In genomic region chr1:98797506-98797905, GRCh38 we compare ENCODE assay signal across 23 cellular contexts.
DNase-seq lines count a peak whose midpoint lies in the region; ATAC-seq, FAIRE-seq and TF ChIP-seq lines count a peak whose summit lies in the region.
"Had no signal": no experiment of that assay in that cellular context is flagged by ENCODE, and none has a peak within 500 bp of the region (broad histone marks: within the 10 kb centered on the region; RNA-seq: fewer than 3 reads in every experiment).

No MANE protein-coding gene starts in this region.

- no peak overlapping the region for H3K27ac Mint-ChIP-seq in CD8-positive, alpha-beta T cell
- no peak overlapping the region for H3K27ac Mint-ChIP-seq in activated CD8-positive, alpha-beta T cell treated with anti-CD3 and anti-CD28 coated beads, Interleukin-2, amount 10 ng/mL, durations not matched to agents 7 days and 5 days
- H3K27ac Mint-ChIP-seq in naive thymus-derived CD4-positive, alpha-beta T cell = no peak overlapping the region

- TF ChIP-seq CTCF in CD8-positive, alpha-beta T cell (IDR thresholded peaks at IDR 0.05) = no peak

- no peak overlapping the region for H3K27ac ChIP-seq in CD8-positive, alpha-beta T cell (ENCODE audit: low read depth, low read length)
- no peak overlapping the region for H3K27ac ChIP-seq in naive thymus-derived CD4-positive, alpha-beta T cell (ENCODE audit: low read depth, low read length)
- H3K27ac ChIP-seq: SJSA1 had no signal

- H3K27me3 Mint-ChIP-seq in CD8-positive, alpha-beta T cell (ENCODE audit: low read depth) = no peaks in the 10 kb centered on the region
- peaks cover 2% of the 10 kb centered on the region for H3K27me3 Mint-ChIP-seq in activated CD8-positive, alpha-beta T cell treated with anti-CD3 and anti-CD28 coated beads, Interleukin-2, amount 10 ng/mL, durations not matched to agents 7 days and 5 days (ENCODE audit: low read depth)
- H3K27me3 Mint-ChIP-seq in naive thymus-derived CD4-positive, alpha-beta T cell = peaks cover 0 to 8% (median 0%) of the 10 kb centered on the region in 5 donors

- ATAC-seq in CD8-positive, alpha-beta T cell = peak; percentile 47
- ATAC-seq in activated CD8-positive, alpha-beta T cell treated with anti-CD3 and anti-CD28 coated beads, Interleukin-2, amount 10 ng/mL, durations not matched to agents 7 days and 5 days = peak; percentile 44
- peak; percentile 79 for ATAC-seq in naive thymus-derived CD4-positive, alpha-beta T cell
- ATAC-seq: GM12878 had no signal

- peaks cover 18% of the 10 kb centered on the region for H3K4me1 ChIP-seq in CD8-positive, alpha-beta T cell (ENCODE audit: insufficient read depth, low read length)
- peaks cover 6 to 20% of the 10 kb centered on the region in 2 donors for H3K4me1 ChIP-seq in naive thymus-derived CD4-positive, alpha-beta T cell (ENCODE audit: control insufficient read depth in 2 of 2, insufficient read depth in 2 of 2, low read length in 2 of 2)
- H3K4me1 ChIP-seq: SJSA1 had no signal

- intact Hi-C loops in CD8-positive, alpha-beta T cell (cut with DNase I, micrococcal nuclease) = loop anchor here in 1 of 2 experiments (2.0 to 10.0 kb wide), 3 partner anchors 73 to 327 kb away; partner anchors contain the start of gene PLPPR5
- intact Hi-C loops in naive thymus-derived CD4-positive, alpha-beta T cell (cut with micrococcal nuclease) = loop anchor here (2.0 to 5.0 kb wide), 3 partner anchors 40 to 90 kb away; no protein-coding TSS in a partner anchor

- FAIRE-seq in HTR-8/SVneo (lab: Jason Lieb, UNC) = no peak
- FAIRE-seq: GM12878 had no signal

- CTCF ChIA-PET in CD8-positive, alpha-beta T cell (lab: Charles Lee) = interaction anchor here (1.4 kb wide), 1 partner anchor 148 kb away, joined by 3 read pairs; no protein-coding TSS in a partner anchor
- CTCF ChIA-PET in activated CD8-positive, alpha-beta T cell treated with anti-CD3 and anti-CD28 coated beads, Interleukin-2, amount 10 ng/mL, durations not matched to agents 7 days and 5 days (lab: Charles Lee) = no interaction called here
- CTCF ChIA-PET in naive thymus-derived CD4-positive, alpha-beta T cell (lab: Charles Lee) = interaction anchor here (1.3 kb wide), 1 partner anchor 683 kb away, joined by 4 read pairs; no protein-coding TSS in a partner anchor

- H3K4me1 Mint-ChIP-seq in CD8-positive, alpha-beta T cell (ENCODE audit: low read depth) = peaks cover 25% of the 10 kb centered on the region
- H3K4me1 Mint-ChIP-seq in activated CD8-positive, alpha-beta T cell treated with anti-CD3 and anti-CD28 coated beads, Interleukin-2, amount 10 ng/mL, durations not matched to agents 7 days and 5 days (ENCODE audit: low read depth) = peaks cover 22% of the 10 kb centered on the region
- H3K4me1 Mint-ChIP-seq in naive thymus-derived CD4-positive, alpha-beta T cell = peaks cover 20 to 48% (median 32%) of the 10 kb centered on the region in 7 donors

- H3K9me3 Mint-ChIP-seq in CD8-positive, alpha-beta T cell = no peaks in the 10 kb centered on the region
- H3K9me3 Mint-ChIP-seq in activated CD8-positive, alpha-beta T cell treated with anti-CD3 and anti-CD28 coated beads, Interleukin-2, amount 10 ng/mL, durations not matched to agents 7 days and 5 days (ENCODE audit: insufficient read depth) = no peaks in the 10 kb centered on the region
- H3K9me3 Mint-ChIP-seq in naive thymus-derived CD4-positive, alpha-beta T cell = peaks cover 0 to 5% (median 0%) of the 10 kb centered on the region in 11 donors

- POLR2A ChIA-PET in CD8-positive, alpha-beta T cell (lab: Charles Lee) = no interaction called here
- POLR2A ChIA-PET in activated CD8-positive, alpha-beta T cell treated with anti-CD3 and anti-CD28 coated beads, Interleukin-2, amount 10 ng/mL, durations not matched to agents 7 days and 5 days (lab: Charles Lee) = no interaction called here
- POLR2A ChIA-PET in naive thymus-derived CD4-positive, alpha-beta T cell (lab: Charles Lee) = interaction anchor here (0.5 kb wide), 1 partner anchor 114 kb away, joined by 3 read pairs; no protein-coding TSS in a partner anchor

- H3K36me3 Mint-ChIP-seq in CD8-positive, alpha-beta T cell = no peaks in the 10 kb centered on the region
- no peaks in the 10 kb centered on the region for H3K36me3 Mint-ChIP-seq in activated CD8-positive, alpha-beta T cell treated with anti-CD3 and anti-CD28 coated beads, Interleukin-2, amount 10 ng/mL, durations not matched to agents 7 days and 5 days (ENCODE audit: low read depth)
- no peaks in the 10 kb centered on the region for H3K36me3 Mint-ChIP-seq in naive thymus-derived CD4-positive, alpha-beta T cell

- H3K36me3 ChIP-seq in CD8-positive, alpha-beta T cell (ENCODE audit: insufficient read depth, low read length) = no peaks in the 10 kb centered on the region
- no peaks in the 10 kb centered on the region for H3K36me3 ChIP-seq in naive thymus-derived CD4-positive, alpha-beta T cell (ENCODE audit: control insufficient read depth in 2 of 3, insufficient read depth in 3 of 3, low read length in 3 of 3)
- no peaks in the 10 kb centered on the region for H3K36me3 ChIP-seq in H7 (replicated peaks; ENCODE audit: control insufficient read depth, insufficient read depth, low read length)
- H3K36me3 ChIP-seq: MG63, SJSA1 had no signal

- H3K4me3 ChIP-seq in CD8-positive, alpha-beta T cell (ENCODE audit: low read depth, low read length) = no peak overlapping the region
- H3K4me3 ChIP-seq in Jurkat, Clone E6-1 (ENCODE audit: low read length) = no peak overlapping the region
- no peak overlapping the region for H3K4me3 ChIP-seq in naive thymus-derived CD4-positive, alpha-beta T cell (ENCODE audit: low read length)
- H3K4me3 ChIP-seq in H7 (ENCODE audit: insufficient read depth, low read depth, low read length) = no peak overlapping the region
- H3K4me3 ChIP-seq: GM12878, MG63, SJSA1 had no signal

- no peaks in the 10 kb centered on the region for H3K27me3 ChIP-seq in CD8-positive, alpha-beta T cell (ENCODE audit: insufficient read depth, low read length)
- H3K27me3 ChIP-seq in naive thymus-derived CD4-positive, alpha-beta T cell (ENCODE audit: control insufficient read depth in 2 of 2, insufficient read depth in 2 of 2, low read length in 2 of 2) = no peaks in the 10 kb centered on the region
- no peaks in the 10 kb centered on the region for H3K27me3 ChIP-seq in H7 (ENCODE audit: control insufficient read depth, insufficient read depth, low read length)
- H3K27me3 ChIP-seq: MG63, SJSA1 had no signal

- H3K4me3 Mint-ChIP-seq in CD8-positive, alpha-beta T cell = no peak overlapping the region
- no peak overlapping the region for H3K4me3 Mint-ChIP-seq in activated CD8-positive, alpha-beta T cell treated with anti-CD3 and anti-CD28 coated beads, Interleukin-2, amount 10 ng/mL, durations not matched to agents 7 days and 5 days
- peak overlapping the region in 6 of 10 donors; percentile 13 to 58 (median 48) for H3K4me3 Mint-ChIP-seq in naive thymus-derived CD4-positive, alpha-beta T cell

- no peaks in the 10 kb centered on the region for H3K9me3 ChIP-seq in CD8-positive, alpha-beta T cell (ENCODE audit: low read length)
- H3K9me3 ChIP-seq in naive thymus-derived CD4-positive, alpha-beta T cell (ENCODE audit: control insufficient read depth in 2 of 3, low read length in 3 of 3) = no peaks in the 10 kb centered on the region
- H3K9me3 ChIP-seq: MG63, SJSA1 had no signal

- no peak for DNase-seq in CD8-positive, alpha-beta T cell
- peak; percentile 23 for DNase-seq in Jurkat, Clone E6-1 (ENCODE audit: low read depth, low spot score)
- no peak for DNase-seq in activated CD8-positive, alpha-beta T cell treated with anti-CD3 and anti-CD28 coated beads, Interleukin-2, amount 10 ng/mL, durations not matched to agents 7 days and 5 days
- peak in 7 of 9 donors; percentile 22 to 62 (median 43) for DNase-seq in naive thymus-derived CD4-positive, alpha-beta T cell
- DNase-seq in HTR-8/SVneo (ENCODE audit: insufficient read length, low spot score) = no peak
- DNase-seq in H7 = no peak
- DNase-seq in cerebellar nuclear complex (lab: John Stamatoyannopoulos, UW) = no peak
- DNase-seq: C1 segment of cervical spinal cord, DMS53, GDM1, KG1, MG63, NCI-H1417, NCI-H1694, NCI-H2029 treated with DMSO at 0.1 percent for 48 hours, NCI-H446 treated with DMSO at 0.1 percent for 48 hours, NCI-H526, NCI-H82, Right ventricle myocardium superior, RPMI8226, T-helper 1 cell had no signal

Comparison
In these comparisons a context has a peak if more than half of its experiments do, and no peak if none do; other contexts are left out.
1. DNase-seq: peak in Jurkat, Clone E6-1 (single experiment) and naive thymus-derived CD4-positive, alpha-beta T cell (7 of 9); none in CD8-positive, alpha-beta T cell (0 of 7), activated CD8-positive, alpha-beta T cell treated with anti-CD3 and anti-CD28 coated beads, Interleukin-2, amount 10 ng/mL, durations not matched to agents 7 days and 5 days (single experiment), HTR-8/SVneo (single experiment), H7 (single experiment) and cerebellar nuclear complex (0 of 2).
2. H3K4me3 Mint-ChIP-seq: peak in naive thymus-derived CD4-positive, alpha-beta T cell (6 of 10); none in CD8-positive, alpha-beta T cell (single experiment) and activated CD8-positive, alpha-beta T cell treated with anti-CD3 and anti-CD28 coated beads, Interleukin-2, amount 10 ng/mL, durations not matched to agents 7 days and 5 days (single experiment).
3. Peak in every context shown above with its lines, with median percentiles within 50 percentile points of each other: ATAC-seq.